ENCODE assay signal across 8 cellular contexts in genomic region chr17:82230627-82231311, GRCh38. TPM values are rescaled to one million over a fixed set of nuclear protein-coding genes. Genes with fewer than 3 reads are reported as not detected.
A peak's percentile ranks its signal among the peaks of the same experiment; 100 is the strongest.
DNase-seq lines count a peak whose midpoint lies in the region; ATAC-seq and TF ChIP-seq lines count a peak whose summit lies in the region.

No MANE protein-coding gene starts in this region.

- H3K4me1 ChIP-seq in Panc1 (ENCODE audit: control insufficient read depth, insufficient read depth, low read length) (peaks cover 47% of the 10 kb centered on the region), adipocyte (ENCODE audit: control insufficient read depth, insufficient read depth, low read length) (peaks cover 14% of the 10 kb centered on the region), ovary (ENCODE audit: insufficient read depth) (peaks cover 16% of the 10 kb centered on the region), SJCRH30 (peaks cover 18% of the 10 kb centered on the region)

- H3K27ac ChIP-seq in Panc1 (ENCODE audit: low read length) (peak overlapping the region; percentile 98), ovary (peak overlapping the region; percentile 53 to 80), SJCRH30 (no peak overlapping the region)

- H3K36me3 ChIP-seq in Panc1 (ENCODE audit: control insufficient read depth, insufficient read depth, low read length) = peaks cover 15% of the 10 kb centered on the region
- H3K36me3 ChIP-seq in adipocyte (ENCODE audit: control insufficient read depth, insufficient read depth, low read length, severe bottlenecking) = no peaks in the 10 kb centered on the region
- H3K36me3 ChIP-seq in ovary = no peaks in the 10 kb centered on the region
- H3K36me3 ChIP-seq in SJCRH30 = no peaks in the 10 kb centered on the region

- WGBS in ovary, 3 donors = 4 to 15% (median 7%) methylated on average over 26 to 72 of the region's 75 CpGs

- DNase-seq in GM10248 (ENCODE audit: extremely low spot score) = peak; percentile 86
- DNase-seq in Panc1 (ENCODE audit: low read depth, low spot score) = no peak
- peak; percentile 96 for DNase-seq in adipocyte (ENCODE audit: low read depth)
- DNase-seq in cardiac septum (ENCODE audit: low spot score) = peak; percentile 95
- peak; percentile 83 to 92 (median 90) for DNase-seq in ovary
- DNase-seq in SJCRH30 = no peak
- DNase-seq in NCI-H1105 (lab: John Stamatoyannopoulos, UW) = no peak

- no peaks in the 10 kb centered on the region for H3K9me3 ChIP-seq in Panc1 (ENCODE audit: control insufficient read depth, insufficient read depth, low read depth, low read length)
- H3K9me3 ChIP-seq in adipocyte (ENCODE audit: control insufficient read depth, low read length) = no peaks in the 10 kb centered on the region
- no peaks in the 10 kb centered on the region for H3K9me3 ChIP-seq in ovary
- no peaks in the 10 kb centered on the region for H3K9me3 ChIP-seq in SJCRH30 (replicated peaks)

- ATAC-seq in HG02623 (IDR thresholded peaks at IDR 0.05; ENCODE audit: unreplicated experiment) = peak; percentile 39
- ATAC-seq in Panc1 = peak; percentile 56

- POLR2A ChIA-PET in GM10248 (lab: Yijun Ruan, JAX) (no interaction called here), Panc1 (lab: Charles Lee) (no interaction called here)

- no TSS peak for BruUV-seq in Panc1 (replicated peaks; lab: Mats Ljungman, UMichigan)

- peak; percentile 35 for TF ChIP-seq CTCF in GM10248 (IDR thresholded peaks at IDR 0.05; ENCODE audit: control extremely low read depth, extremely low read depth, low read depth, missing control alignments)
- no peak; the same call in 1 of the 2 replicates for TF ChIP-seq CTCF in Panc1 (IDR thresholded peaks at IDR 0.05)
- TF ChIP-seq CTCF in ovary (IDR thresholded peaks at IDR 0.05) = peak; percentile 38 to 81 (median 64)

- in situ Hi-C loops in Panc1 (cut with HindIII; ENCODE audit: low pct_unique_long_range_greater_than_20kb, low sequenced_read_pairs) = no loop called here

- no peaks in the 10 kb centered on the region for H3K27me3 ChIP-seq in Panc1 (ENCODE audit: control insufficient read depth, insufficient read depth, low read length)
- H3K27me3 ChIP-seq in adipocyte (replicated peaks; ENCODE audit: control insufficient read depth, insufficient read depth, low read length) = no peaks in the 10 kb centered on the region
- H3K27me3 ChIP-seq in ovary = no peaks in the 10 kb centered on the region
- no peaks in the 10 kb centered on the region for H3K27me3 ChIP-seq in SJCRH30

- intact Hi-C loops in Panc1 (cut with micrococcal nuclease; ENCODE audit: unreplicated experiment) = loop anchor here (10.0 kb wide), 1 partner anchor 126 kb away; no protein-coding TSS in a partner anchor
- intact Hi-C loops in cardiac septum (cut with DNase I) = no loop called here
- intact Hi-C loops in ovary (cut with DNase I) = loop anchor here in 1 of 4 donors (10.0 kb wide), 1 partner anchor 64 kb away; no protein-coding TSS in a partner anchor

- TF ChIP-seq EP300 in ovary (IDR thresholded peaks at IDR 0.05) = no peak

- H3K9ac ChIP-seq in adipocyte (ENCODE audit: low read length) = peak overlapping the region; percentile 92

- no peak for TF ChIP-seq POLR2A in ovary (IDR thresholded peaks at IDR 0.05)

- peak overlapping the region; percentile 72 to 97 for H3K4me3 ChIP-seq in Panc1 (ENCODE audit: low read depth in 2 of 2, low read length in 2 of 2)
- H3K4me3 ChIP-seq in adipocyte (ENCODE audit: low read length) = peak overlapping the region; percentile 80
- peak overlapping the region; percentile 50 for H3K4me3 ChIP-seq in ovary
- no peak overlapping the region for H3K4me3 ChIP-seq in SJCRH30

- CTCF ChIA-PET in GM10248 (lab: Yijun Ruan, JAX) = interaction anchor here (1.0 to 1.6 kb wide), 3 partner anchors 8 to 201 kb away, joined by 3 to 4 read pairs (median 3); no protein-coding TSS in a partner anchor
- CTCF ChIA-PET in Panc1 (lab: Charles Lee) = no interaction called here

RNA-seq across cellular contexts. Expression of gene SLC16A3, which starts 1.9 kb away (rescaled TPM):
- 581 TPM for total RNA-seq in Panc1 (2021; ENCODE audit: unreplicated experiment)
- polyA plus RNA-seq in Panc1 (2012; ENCODE audit: insufficient read length) = 1,387 TPM
- 20.7 TPM for total RNA-seq in cardiac septum
- total RNA-seq in ovary = 10 to 100 TPM; 10.5 to 23.2 (median 18.0) TPM
- 1 to 10 TPM; 3.5 to 5.0 TPM for polyA plus RNA-seq in ovary
- 11.0 and 13.2 TPM in 2 replicates for total RNA-seq in SJCRH30 (2014; rRNA removed; shearing (Covaris generic))

RNA-seq across cellular contexts. Expression of gene CCDC57, which starts 18.1 kb away (rescaled TPM):
- total RNA-seq in Panc1 (2021; ENCODE audit: unreplicated experiment) = 63.6 TPM
- polyA plus RNA-seq in Panc1 (2012; ENCODE audit: insufficient read length) = 59.2 TPM
- 10.6 TPM for total RNA-seq in cardiac septum
- 10 to 100 TPM; 22.9 to 65.0 (median 41.9) TPM for total RNA-seq in ovary
- polyA plus RNA-seq in ovary = 10 to 100 TPM in 1 of 2 donors, 1 to 10 TPM in 1; 7.7 to 22.2 TPM
- total RNA-seq in SJCRH30 (2014; rRNA removed; shearing (Covaris generic)) = 23.5 and 24.6 TPM in 2 replicates

RNA-seq across cellular contexts. Expression of gene CSNK1D, which starts 42.7 kb away (rescaled TPM):
- 234 TPM for total RNA-seq in Panc1 (2021; ENCODE audit: unreplicated experiment)
- 316 TPM for polyA plus RNA-seq in Panc1 (2012; ENCODE audit: insufficient read length)
- total RNA-seq in cardiac septum = 80.9 TPM
- total RNA-seq in ovary = 100 to 1,000 TPM in 5 of 7 donors, 10 to 100 TPM in 2; 46.0 to 160 (median 121) TPM
- 100 to 1,000 TPM in 1 of 2 donors, 10 to 100 TPM in 1; 81.2 to 134 TPM for polyA plus RNA-seq in ovary
- 70.5 and 88.7 TPM in 2 replicates for total RNA-seq in SJCRH30 (2014; rRNA removed; shearing (Covaris generic))

Comparison
In these comparisons a context has a peak if more than half of its experiments do, and no peak if none do; other contexts are left out.
1. DNase-seq: peak in GM10248 (single experiment), adipocyte (single experiment), cardiac septum (single experiment) and ovary (5 of 5); none in Panc1 (single experiment), SJCRH30 (0 of 2) and NCI-H1105 (single experiment).
2. RNA of gene SLC16A3, which starts 1.9 kb away (total RNA-seq): 581 TPM in Panc1 (single experiment); 20.7 TPM in cardiac septum (single experiment), 10.5 to 23.2 TPM in ovary and 11.0 to 13.2 TPM in SJCRH30; every median in the first group is over 10 times any median in the second.